ENCODE assay signal across 8 cellular contexts in genomic region chr3:156673732-156674045, GRCh38. TPM values are rescaled to one million over a fixed set of nuclear protein-coding genes. Genes with fewer than 3 reads are reported as not detected.
DNase-seq lines count a peak whose midpoint lies in the region; ATAC-seq and TF ChIP-seq lines count a peak whose summit lies in the region.

No MANE protein-coding gene starts in this region.

- TF ChIP-seq CTCF in NB4 (IDR thresholded peaks at IDR 0.05; ENCODE audit: low read depth, low read length) (no peak), neural crest cell (conservative IDR thresholded peaks at IDR 0.05) (no peak)

- peaks cover 13% of the 10 kb centered on the region for H3K36me3 ChIP-seq in BLaER1
- H3K36me3 ChIP-seq in effector memory CD4-positive, alpha-beta T cell (ENCODE audit: control insufficient read depth, insufficient read depth, low read length) = no peaks in the 10 kb centered on the region

- peak overlapping the region; percentile 61 for H3K4me2 ChIP-seq in BLaER1

- ATAC-seq in HG03175 (IDR thresholded peaks at IDR 0.05; ENCODE audit: unreplicated experiment) (no peak), GM21576 (IDR thresholded peaks at IDR 0.05; ENCODE audit: unreplicated experiment) (no peak)

- H3K27ac Mint-ChIP-seq in neural crest cell (ENCODE audit: unreplicated experiment) = no peak overlapping the region

- DNase-seq in NB4 (ENCODE audit: low read depth) (no peak), neural crest cell (ENCODE audit: low read depth, low spot score) (no peak), NCI-H1092 (lab: John Stamatoyannopoulos, UW) (no peak), amniotic stem cell (lab: John Stamatoyannopoulos, UW) (no peak)
- no peak for DNase-seq in effector memory CD4-positive, alpha-beta T cell

- no peaks in the 10 kb centered on the region for H3K27me3 Mint-ChIP-seq in neural crest cell (ENCODE audit: low read depth)

- H3K9me3 ChIP-seq in BLaER1 = no peaks in the 10 kb centered on the region
- no peaks in the 10 kb centered on the region for H3K9me3 ChIP-seq in effector memory CD4-positive, alpha-beta T cell (ENCODE audit: control insufficient read depth, low read length)

- peaks cover 12% of the 10 kb centered on the region for H3K36me3 Mint-ChIP-seq in neural crest cell (ENCODE audit: low read depth)

- H3K9ac ChIP-seq in BLaER1 = peak overlapping the region; percentile 86

- peaks cover 22% of the 10 kb centered on the region for H3K4me1 ChIP-seq in BLaER1
- H3K4me1 ChIP-seq in effector memory CD4-positive, alpha-beta T cell (ENCODE audit: control insufficient read depth, insufficient read depth, low read length, poor library complexity, severe bottlenecking) = peaks cover 10% of the 10 kb centered on the region

- TF ChIP-seq POLR2A in NB4 (IDR thresholded peaks at IDR 0.05; ENCODE audit: extremely low read depth, insufficient read length) = no peak

- H3K4me3 Mint-ChIP-seq in neural crest cell = peak overlapping the region; percentile 95

- H3K27me3 ChIP-seq in BLaER1 = no peaks in the 10 kb centered on the region
- H3K27me3 ChIP-seq in effector memory CD4-positive, alpha-beta T cell (replicated peaks; ENCODE audit: control insufficient read depth, insufficient read depth, low read length, poor library complexity, severe bottlenecking) = no peaks in the 10 kb centered on the region

- H3K4me3 ChIP-seq in BLaER1 (peak overlapping the region; percentile 81), NB4 (ENCODE audit: low read depth, low read length) (peak overlapping the region; percentile 76)
- peak overlapping the region; percentile 99 for H3K4me3 ChIP-seq in effector memory CD4-positive, alpha-beta T cell (ENCODE audit: insufficient read depth, low read depth, low read length, poor library complexity, severe bottlenecking)

- peak overlapping the region; percentile 79 for H3K27ac ChIP-seq in BLaER1
- peak overlapping the region; percentile 88 for H3K27ac ChIP-seq in effector memory CD4-positive, alpha-beta T cell (ENCODE audit: insufficient read depth, low read length, poor library complexity, severe bottlenecking)

- H3K9me3 Mint-ChIP-seq in neural crest cell = no peaks in the 10 kb centered on the region

- H3K4me1 Mint-ChIP-seq in neural crest cell = peaks cover 32% of the 10 kb centered on the region

- peaks cover 38% of the 10 kb centered on the region for H4K20me1 ChIP-seq in BLaER1

RNA-seq across cellular contexts. Expression of gene TIPARP, which starts 0.7 kb away (rescaled TPM):
- total RNA-seq in neural crest cell = 13.0 and 13.4 TPM in 2 replicates
